Comparison of ENCODE assay signal across 9 cellular contexts in genomic region chr1:8343464-8344001, GRCh38. TPM values are rescaled to one million over a fixed set of nuclear protein-coding genes. Genes with fewer than 3 reads are reported as not detected.
DNase-seq lines count a peak whose midpoint lies in the region; ATAC-seq and TF ChIP-seq lines count a peak whose summit lies in the region.
"Had no signal": no experiment of that assay in that cellular context is flagged by ENCODE, and none has a peak within 500 bp of the region (broad histone marks: within the 10 kb centered on the region; RNA-seq: fewer than 3 reads in every experiment).

No MANE protein-coding gene starts in this region.

- CTCF ChIA-PET in AG04450 (lab: Charles Lee) (interaction anchor here (1.5 to 2.3 kb wide), 2 partner anchors 329 to 368 kb away, joined by 5 to 10 read pairs; no protein-coding TSS in a partner anchor), T-cell (lab: Charles Lee) (interaction anchor here in 1 of 2 donors (0.5 kb wide), 1 partner anchor 104 kb away, joined by 6 read pairs; no protein-coding TSS in a partner anchor)

- TF ChIP-seq CTCF in AG04450 (IDR thresholded peaks at IDR 0.05; ENCODE audit: low read depth, low read length), result no peak

- peak overlapping the region; percentile 91 for H3K27ac ChIP-seq in AG04450 (ENCODE audit: low read depth, low read length)
- no peak overlapping the region for H3K27ac ChIP-seq in neuronal stem cell (replicated peaks; ENCODE audit: low read length)

- H3K4ac ChIP-seq in neuronal stem cell (ENCODE audit: low read length), result no peak overlapping the region

- peak overlapping the region; percentile 34 for H2BK12ac ChIP-seq in neuronal stem cell (ENCODE audit: low read length)

- H3K4me1 Mint-ChIP-seq in T-cell, result no peaks in the 10 kb centered on the region

- peaks cover 9% of the 10 kb centered on the region; the same call in 1 of the 2 replicates for H3K9me3 ChIP-seq in AG04450 (ENCODE audit: control insufficient read depth, insufficient read depth, low read length)
- peaks cover 0 to 1% of the 10 kb centered on the region in 2 donors for H3K9me3 ChIP-seq in neuronal stem cell (replicated peaks in 1 of 2; ENCODE audit: control insufficient read depth in 2 of 2, insufficient read depth in 1 of 2, low read depth in 1 of 2, low read length in 2 of 2)

- peak overlapping the region; percentile 45 for H3K4me3 ChIP-seq in AG04450 (ENCODE audit: low read depth, low read length)
- peak overlapping the region in 1 of 2 donors; percentile 25 for H3K4me3 ChIP-seq in neuronal stem cell (ENCODE audit: low read length in 2 of 2)

- peak overlapping the region; percentile 52 for H3K18ac ChIP-seq in neuronal stem cell (ENCODE audit: low read length)

- peak overlapping the region; percentile 55 for H2BK15ac ChIP-seq in neuronal stem cell (ENCODE audit: low read length)

- no peak overlapping the region for H3K4me3 Mint-ChIP-seq in T-cell

- POLR2A ChIA-PET in AG04450 (lab: Yijun Ruan, JAX), result interaction anchor here (0.6 to 1.3 kb wide), 14 partner anchors 12 to 382 kb away, joined by 3 to 7 read pairs (median 4); partner anchors contain the start of genes ERRFI1, PARK7 and SLC45A1
- POLR2A ChIA-PET in T-cell (lab: Charles Lee), result no interaction called here

- no peaks in the 10 kb centered on the region for H3K79me1 ChIP-seq in neuronal stem cell (ENCODE audit: low read depth, low read length)

- ATAC-seq in GM21737 (IDR thresholded peaks at IDR 0.05; ENCODE audit: unreplicated experiment) (no peak), HG02588 (IDR thresholded peaks at IDR 0.05; ENCODE audit: unreplicated experiment) (no peak), T-cell (replicated peaks in 1 of 4) (no peak)

- H2AFZ ChIP-seq in neuronal stem cell (ENCODE audit: low read length), result peak overlapping the region; percentile 67

- no peak overlapping the region for H3K4me2 ChIP-seq in neuronal stem cell (ENCODE audit: insufficient read depth, low read length, poor library complexity, severe bottlenecking)

- H3K23ac ChIP-seq in neuronal stem cell (ENCODE audit: low read depth, low read length, poor library complexity), result peak overlapping the region; percentile 52

- DNase-seq in AG04450 (ENCODE audit: low read depth, low spot score), result peak; percentile 89
- peak; percentile 86 for DNase-seq in RKO (ENCODE audit: low spot score)
- peak; percentile 96 for DNase-seq in fibroblast of gingiva (ENCODE audit: low read depth)
- DNase-seq in neuronal stem cell (ENCODE audit: low spot score), result no peak
- DNase-seq in NCI-H1092 treated with DMSO at 0.1 percent for 48 hours (lab: John Stamatoyannopoulos, UW), result no peak
- DNase-seq in T-cell, result no peak
- DNase-seq: stimulated activated CD4-positive, alpha-beta T cell treated with anti-CD3 and anti-CD28 coated beads, Interleukin-4, amount 100 ng/mL, for 1 hour had no signal

- H3K9me3 Mint-ChIP-seq in T-cell, result no peaks in the 10 kb centered on the region

- WGBS in neuronal stem cell (ENCODE audit: extremely low coverage in 2 of 2, insufficient read length in 2 of 2, insufficient replicate concordance in 1 of 2), 2 donors, result no CpG with 5 or more reads among the region's 32 CpGs

- H3K36me3 ChIP-seq in neuronal stem cell (replicated peaks in 1 of 2; ENCODE audit: control insufficient read depth in 2 of 2, insufficient read depth in 2 of 2, low read length in 2 of 2), result no peaks in the 10 kb centered on the region

- H2AK5ac ChIP-seq in neuronal stem cell (ENCODE audit: low read depth, low read length), result peak overlapping the region; percentile 53

- no peak overlapping the region for H3K14ac ChIP-seq in neuronal stem cell (ENCODE audit: low read length)

- no peak overlapping the region for H3K27ac Mint-ChIP-seq in T-cell

- H3K27me3 Mint-ChIP-seq in T-cell, result no peaks in the 10 kb centered on the region

- H3K4me1 ChIP-seq in neuronal stem cell (ENCODE audit: control insufficient read depth in 2 of 2, insufficient read depth in 1 of 2, low read depth in 1 of 2, low read length in 2 of 2), result peaks cover 0 to 3% of the 10 kb centered on the region in 2 donors

- no peak overlapping the region for H4K91ac ChIP-seq in neuronal stem cell (ENCODE audit: low read depth, low read length, poor library complexity)

- H3K27me3 ChIP-seq in AG04450 (ENCODE audit: control insufficient read depth, insufficient read depth, low read length) (no peaks in the 10 kb centered on the region), neuronal stem cell (ENCODE audit: control insufficient read depth in 3 of 3, insufficient read depth in 3 of 3, low read depth in 1 of 3, low read length in 3 of 3) (no peaks in the 10 kb centered on the region)

- no peak overlapping the region for H2BK120ac ChIP-seq in neuronal stem cell (ENCODE audit: low read depth, low read length)

- no peak overlapping the region for H4K8ac ChIP-seq in neuronal stem cell (ENCODE audit: low read depth, low read length)

- H3K9ac ChIP-seq in neuronal stem cell (ENCODE audit: low read depth, low read length, poor library complexity), result no peak overlapping the region

- H2BK5ac ChIP-seq in neuronal stem cell (ENCODE audit: low read length), result no peak overlapping the region

- H3K36me3 Mint-ChIP-seq in T-cell, result peaks cover 4% of the 10 kb centered on the region

RNA-seq across cellular contexts. Expression of gene SLC45A1, which starts 25.6 kb away (rescaled TPM):
- polyA plus RNA-seq in AG04450 (2011; rRNA removed), result 1.5 and 2.4 TPM in 2 replicates
- 1.7 and 2.0 TPM in 2 replicates for polyA minus RNA-seq in AG04450 (2011; rRNA and poly(A)+ RNA removed)
- polyA plus RNA-seq in neuronal stem cell (2013, experiment 1 of 2), result 1.7 TPM
- polyA plus RNA-seq in neuronal stem cell (2013, experiment 2 of 2), result 1.7 TPM
- total RNA-seq in T-cell, result 1 to 10 TPM in 3 of 5 donors, under 1 TPM in 2; 0.58 to 1.4 (median 1.2) TPM

Comparison
In these comparisons a context has a peak if more than half of its experiments do, and no peak if none do; other contexts are left out.
1. DNase-seq: peak in AG04450 (single experiment), RKO (single experiment) and fibroblast of gingiva (single experiment); none in neuronal stem cell (single experiment), NCI-H1092 treated with DMSO at 0.1 percent for 48 hours (single experiment) and T-cell (0 of 34).